In genomic region chr7:117458977-117459583, GRCh38 we compare ENCODE assay signal across 9 cellular contexts. TPM values are rescaled to one million over a fixed set of nuclear protein-coding genes. Genes with fewer than 3 reads are reported as not detected.
DNase-seq lines count a peak whose midpoint lies in the region; ATAC-seq, FAIRE-seq and TF ChIP-seq lines count a peak whose summit lies in the region.
"Had no signal": no experiment of that assay in that cellular context is flagged by ENCODE, and none has a peak within 500 bp of the region (broad histone marks: within the 10 kb centered on the region; RNA-seq: fewer than 3 reads in every experiment).

No MANE protein-coding gene starts in this region.

- FAIRE-seq in K562 (lab: Jason Lieb, UNC) = peak; percentile 74

- no peaks in the 10 kb centered on the region for H3K27me3 Mint-ChIP-seq in activated CD8-positive, alpha-beta T cell treated with anti-CD3 and anti-CD28 coated beads for 36 hours
- no peaks in the 10 kb centered on the region for H3K27me3 Mint-ChIP-seq in activated CD8-positive, alpha-beta T cell treated with anti-CD3 and anti-CD28 coated beads, Interleukin-2, amount 10 ng/mL, durations not matched to agents 7 days and 5 days (ENCODE audit: low read depth)
- H3K27me3 Mint-ChIP-seq: activated naive CD8-positive, alpha-beta T cell treated with anti-CD3 and anti-CD28 coated beads, Interleukin-2, amount 10 ng/mL, durations not matched to agents 7 days and 5 days had no signal

- no TSS peak for BruUV-seq in K562 (replicated peaks; lab: Mats Ljungman, UMichigan)

- no peak overlapping the region for H4K8ac ChIP-seq in mesenchymal stem cell (ENCODE audit: low read length)

- WGBS in K562 (ENCODE audit: insufficient coverage, low coverage, missing lambda C conversion rate) = 3% methylated on average over 3 of the region's 3 CpGs
- WGBS in mesenchymal stem cell = no CpG with 5 or more reads among the region's 3 CpGs

- no peak overlapping the region for H3K9ac ChIP-seq in K562 (ENCODE audit: insufficient read depth in 1 of 2, low read depth in 2 of 2, low read length in 2 of 2)
- no peak overlapping the region for H3K9ac ChIP-seq in mesenchymal stem cell (ENCODE audit: low read length)

- H2BK120ac ChIP-seq in mesenchymal stem cell (ENCODE audit: low read depth, low read length) = no peak overlapping the region

- in situ Hi-C loops in K562 (cut with MboI) = no loop called here

- H3K9me3 ChIP-seq in K562 (replicated peaks; ENCODE audit: control insufficient read depth, insufficient read depth, low read depth, low read length) = no peaks in the 10 kb centered on the region
- H3K9me3 ChIP-seq in mesenchymal stem cell (ENCODE audit: control insufficient read depth, low read length) = no peaks in the 10 kb centered on the region

- TF ChIP-seq POLR2A in K562 (conservative IDR thresholded peaks at IDR 0.05) = no peak

- no peak for TF ChIP-seq EP300 in K562 (IDR thresholded peaks at IDR 0.05; ENCODE audit: low read length)

- H3K4ac ChIP-seq in mesenchymal stem cell (ENCODE audit: low read depth in 1 of 2, low read length in 2 of 2) = no peak overlapping the region

- POLR2A ChIA-PET in activated CD8-positive, alpha-beta T cell treated with anti-CD3 and anti-CD28 coated beads for 36 hours (lab: Charles Lee) = no interaction called here
- POLR2A ChIA-PET in activated CD8-positive, alpha-beta T cell treated with anti-CD3 and anti-CD28 coated beads, Interleukin-2, amount 10 ng/mL, durations not matched to agents 7 days and 5 days (lab: Charles Lee) = no interaction called here
- POLR2A ChIA-PET in K562 (lab: Yijun Ruan, JAX) = no interaction called here

- no peaks in the 10 kb centered on the region for H3K4me1 Mint-ChIP-seq in activated CD8-positive, alpha-beta T cell treated with anti-CD3 and anti-CD28 coated beads for 36 hours (ENCODE audit: low read depth)
- H3K4me1 Mint-ChIP-seq in activated CD8-positive, alpha-beta T cell treated with anti-CD3 and anti-CD28 coated beads, Interleukin-2, amount 10 ng/mL, durations not matched to agents 7 days and 5 days (ENCODE audit: low read depth) = no peaks in the 10 kb centered on the region
- H3K4me1 Mint-ChIP-seq: activated naive CD8-positive, alpha-beta T cell treated with anti-CD3 and anti-CD28 coated beads, Interleukin-2, amount 10 ng/mL, durations not matched to agents 7 days and 5 days had no signal

- intact Hi-C loops in activated CD8-positive, alpha-beta T cell treated with anti-CD3 and anti-CD28 coated beads for 36 hours (cut with micrococcal nuclease) = loop anchor here (5.0 kb wide), 1 partner anchor 258 kb away; no protein-coding TSS in a partner anchor
- intact Hi-C loops in K562 (cut with micrococcal nuclease) = loop anchor here (2.0 to 5.0 kb wide), 4 partner anchors 258 to 738 kb away; no protein-coding TSS in a partner anchor

- no peaks in the 10 kb centered on the region for H3K36me3 ChIP-seq in K562 (ENCODE audit: control insufficient read depth, insufficient read depth, low read length)
- no peaks in the 10 kb centered on the region for H3K36me3 ChIP-seq in mesenchymal stem cell (ENCODE audit: control insufficient read depth in 1 of 2, insufficient read depth in 2 of 2, low read depth in 1 of 2, low read length in 2 of 2)

- H4K91ac ChIP-seq in mesenchymal stem cell (ENCODE audit: low read length) = no peak overlapping the region

- ATAC-seq in activated CD8-positive, alpha-beta T cell treated with anti-CD3 and anti-CD28 coated beads for 36 hours = no peak
- ATAC-seq in activated CD8-positive, alpha-beta T cell treated with anti-CD3 and anti-CD28 coated beads, Interleukin-2, amount 10 ng/mL, durations not matched to agents 7 days and 5 days = no peak
- ATAC-seq in K562 (peak; percentile 76), GM21528 (IDR thresholded peaks at IDR 0.05; ENCODE audit: low FRiP score, unreplicated experiment) (no peak), HG02798 (IDR thresholded peaks at IDR 0.05; ENCODE audit: poor library complexity, unreplicated experiment) (no peak)

- no peaks in the 10 kb centered on the region for H3K9me1 ChIP-seq in K562 (ENCODE audit: control insufficient read depth, insufficient read depth, low read length)

- H2BK5ac ChIP-seq in mesenchymal stem cell (ENCODE audit: low read depth, low read length, poor library complexity, severe bottlenecking) = no peak overlapping the region

- H3K4me3 ChIP-seq in K562 (no peak overlapping the region), mesenchymal stem cell (ENCODE audit: insufficient read depth in 1 of 2, low read depth in 1 of 2, low read length in 2 of 2) (no peak overlapping the region)

- no peak overlapping the region for H3K27ac Mint-ChIP-seq in activated CD8-positive, alpha-beta T cell treated with anti-CD3 and anti-CD28 coated beads for 36 hours
- no peak overlapping the region for H3K27ac Mint-ChIP-seq in activated CD8-positive, alpha-beta T cell treated with anti-CD3 and anti-CD28 coated beads, Interleukin-2, amount 10 ng/mL, durations not matched to agents 7 days and 5 days
- H3K27ac Mint-ChIP-seq: activated naive CD8-positive, alpha-beta T cell treated with anti-CD3 and anti-CD28 coated beads, Interleukin-2, amount 10 ng/mL, durations not matched to agents 7 days and 5 days had no signal

- H3K79me1 ChIP-seq in mesenchymal stem cell (replicated peaks; ENCODE audit: low read length, poor library complexity, severe bottlenecking) = no peaks in the 10 kb centered on the region

- H3K79me2 ChIP-seq in K562 (ENCODE audit: control insufficient read depth, insufficient read depth, low read length) = no peaks in the 10 kb centered on the region

- H3K23ac ChIP-seq in mesenchymal stem cell (ENCODE audit: low read length in 2 of 2) = no peak overlapping the region

- no peaks in the 10 kb centered on the region for H3K4me1 ChIP-seq in K562 (replicated peaks in 1 of 2; ENCODE audit: control insufficient read depth in 2 of 2, insufficient read depth in 2 of 2, low read length in 2 of 2)
- no peaks in the 10 kb centered on the region for H3K4me1 ChIP-seq in mesenchymal stem cell (ENCODE audit: control insufficient read depth, insufficient read depth, low read depth, low read length)

- DNase-seq in activated CD8-positive, alpha-beta T cell treated with anti-CD3 and anti-CD28 coated beads for 36 hours = no peak
- DNase-seq in activated CD8-positive, alpha-beta T cell treated with anti-CD3 and anti-CD28 coated beads, Interleukin-2, amount 10 ng/mL, durations not matched to agents 7 days and 5 days = no peak
- peak; percentile 1 for DNase-seq in NCI-H1048 (lab: John Stamatoyannopoulos, UW)
- DNase-seq in K562 (ENCODE audit: extremely low read depth in 1 of 4, low spot score in 3 of 4) = peak in 3 of 4 experiments; percentile 38 to 39 (median 39)
- peak; percentile 49 for DNase-seq in mesenchymal stem cell
- no peak for DNase-seq in MV-4-11 (lab: John Stamatoyannopoulos, UW)
- DNase-seq: activated naive CD8-positive, alpha-beta T cell treated with anti-CD3 and anti-CD28 coated beads, Interleukin-2, amount 10 ng/mL, durations not matched to agents 7 days and 5 days had no signal

- H3K14ac ChIP-seq in mesenchymal stem cell (ENCODE audit: low read length in 2 of 2) = no peak overlapping the region

- H3K36me3 Mint-ChIP-seq in activated CD8-positive, alpha-beta T cell treated with anti-CD3 and anti-CD28 coated beads for 36 hours (ENCODE audit: low read depth) = no peaks in the 10 kb centered on the region
- H3K36me3 Mint-ChIP-seq in activated CD8-positive, alpha-beta T cell treated with anti-CD3 and anti-CD28 coated beads, Interleukin-2, amount 10 ng/mL, durations not matched to agents 7 days and 5 days (ENCODE audit: low read depth) = no peaks in the 10 kb centered on the region
- H3K36me3 Mint-ChIP-seq: activated naive CD8-positive, alpha-beta T cell treated with anti-CD3 and anti-CD28 coated beads, Interleukin-2, amount 10 ng/mL, durations not matched to agents 7 days and 5 days had no signal

- H3K4me2 ChIP-seq in K562 (ENCODE audit: insufficient read depth, low read length) (no peak overlapping the region), mesenchymal stem cell (ENCODE audit: low read length, poor library complexity, severe bottlenecking) (no peak overlapping the region)

- H2BK12ac ChIP-seq in mesenchymal stem cell (ENCODE audit: low read length in 2 of 2) = no peak overlapping the region

- TF ChIP-seq CTCF in activated CD8-positive, alpha-beta T cell treated with anti-CD3 and anti-CD28 coated beads for 36 hours (IDR thresholded peaks at IDR 0.05) = peak; percentile 56
- peak; percentile 41 to 67 (median 46); a peak in 4 of 6 replicates for TF ChIP-seq CTCF in K562 (IDR thresholded peaks at IDR 0.05 in 2 of 3, conservative IDR thresholded peaks at IDR 0.05 in 1 of 3; ENCODE audit: insufficient read depth in 2 of 3, low read depth in 1 of 3, low read length in 3 of 3)

- H3K27me3 ChIP-seq in K562 (ENCODE audit: control insufficient read depth in 2 of 2, insufficient read depth in 2 of 2, low read length in 2 of 2) (no peaks in the 10 kb centered on the region), mesenchymal stem cell (ENCODE audit: control insufficient read depth in 1 of 2, insufficient read depth in 1 of 2, low read length in 2 of 2) (no peaks in the 10 kb centered on the region)

- TF ChIP-seq RAD21 in K562 (CRISPR knock-in tag; conservative IDR thresholded peaks at IDR 0.05 in 1 of 2, IDR thresholded peaks at IDR 0.05 in 1 of 2) = peak; percentile 75 to 76

- CTCF ChIA-PET in activated CD8-positive, alpha-beta T cell treated with anti-CD3 and anti-CD28 coated beads for 36 hours (lab: Charles Lee) = interaction anchor here (1.1 to 1.2 kb wide), 3 partner anchors 11 to 257 kb away, joined by 3 to 5 read pairs (median 3); no protein-coding TSS in a partner anchor
- CTCF ChIA-PET in activated CD8-positive, alpha-beta T cell treated with anti-CD3 and anti-CD28 coated beads, Interleukin-2, amount 10 ng/mL, durations not matched to agents 7 days and 5 days (lab: Charles Lee) = interaction anchor here (1.1 to 1.5 kb wide), 4 partner anchors 11 to 284 kb away, joined by 3 to 4 read pairs (median 3); no protein-coding TSS in a partner anchor
- CTCF ChIA-PET in K562 (lab: Yijun Ruan, JAX; ENCODE audit: low intra/inter-chr PET ratio) = interaction anchor here (0.6 to 1.8 kb wide), 4 partner anchors 257 to 1679 kb away, joined by 3 to 15 read pairs (median 6); no protein-coding TSS in a partner anchor

- no peaks in the 10 kb centered on the region for H3K9me3 Mint-ChIP-seq in activated CD8-positive, alpha-beta T cell treated with anti-CD3 and anti-CD28 coated beads for 36 hours
- peaks cover 5% of the 10 kb centered on the region for H3K9me3 Mint-ChIP-seq in activated CD8-positive, alpha-beta T cell treated with anti-CD3 and anti-CD28 coated beads, Interleukin-2, amount 10 ng/mL, durations not matched to agents 7 days and 5 days (ENCODE audit: insufficient read depth)

- H2AFZ ChIP-seq in K562 (ENCODE audit: low read depth, low read length) (no peak overlapping the region), mesenchymal stem cell (ENCODE audit: low read depth, low read length) (no peak overlapping the region)

- H4K20me1 ChIP-seq in K562 (replicated peaks; ENCODE audit: control insufficient read depth, insufficient read depth, low read length) = no peaks in the 10 kb centered on the region

- no peak overlapping the region for H2AK5ac ChIP-seq in mesenchymal stem cell (ENCODE audit: low read length, severe bottlenecking)

- H3K4me3 Mint-ChIP-seq in activated CD8-positive, alpha-beta T cell treated with anti-CD3 and anti-CD28 coated beads for 36 hours = no peak overlapping the region
- H3K4me3 Mint-ChIP-seq in activated CD8-positive, alpha-beta T cell treated with anti-CD3 and anti-CD28 coated beads, Interleukin-2, amount 10 ng/mL, durations not matched to agents 7 days and 5 days = no peak overlapping the region
- H3K4me3 Mint-ChIP-seq: activated naive CD8-positive, alpha-beta T cell treated with anti-CD3 and anti-CD28 coated beads, Interleukin-2, amount 10 ng/mL, durations not matched to agents 7 days and 5 days had no signal

- H3K27ac ChIP-seq in K562 (ENCODE audit: extremely low read depth, low read depth, low read length) (no peak overlapping the region), mesenchymal stem cell (ENCODE audit: low read length, poor library complexity, severe bottlenecking) (no peak overlapping the region)

- no peak overlapping the region for H3K18ac ChIP-seq in mesenchymal stem cell (ENCODE audit: low read depth in 1 of 2, low read length in 2 of 2)

- H2BK15ac ChIP-seq in mesenchymal stem cell (ENCODE audit: low read depth, poor library complexity, severe bottlenecking) = no peak overlapping the region

RNA-seq across cellular contexts. Expression of gene CFTR, which starts 20.7 kb away (rescaled TPM):
- not detected for total RNA-seq in activated CD8-positive, alpha-beta T cell treated with anti-CD3 and anti-CD28 coated beads for 36 hours
- total RNA-seq in activated CD8-positive, alpha-beta T cell treated with anti-CD3 and anti-CD28 coated beads, Interleukin-2, amount 10 ng/mL, durations not matched to agents 7 days and 5 days = not detected
- total RNA-seq in K562 (2011; cell fraction: chromatin; rRNA removed; ENCODE audit: low replicate concordance) = not detected in 2 replicates
- not detected in 2 replicates for total RNA-seq in K562 (2011; cell fraction: nucleolus; rRNA removed)
- not detected in 2 replicates for total RNA-seq in K562 (2011; cell fraction: nucleoplasm; rRNA removed)
- total RNA-seq in K562 (2014; rRNA removed) (not detected in 2 replicates), K562 (2014; rRNA removed; fragmentation: Illumina TruSeq; extraction: Trizol) (not detected in 2 replicates), K562 (2015; rRNA removed; fragmentation: Illumina TruSeq; extraction: Trizol) (not detected in 2 replicates), K562 (2021) (0.07 and 0.20 TPM in 2 replicates)
- polyA plus RNA-seq in K562 (2011; rRNA removed) (0.01 TPM in 1 of 2 replicates, not detected in the other), K562 (2014; fragmentation: Illumina TruSeq; extraction: Trizol) (not detected in 2 replicates), K562 (2014; fragmentation: Nextera tagmentation; extraction: Ambion mirVana) (not detected), K562 (2014; rRNA removed) (not detected in 2 replicates)
- not detected in 2 replicates for polyA plus RNA-seq in K562 (2011; cell fraction: cytosol; rRNA removed)
- not detected in 2 replicates for polyA plus RNA-seq in K562 (2011; cell fraction: nucleus; rRNA removed)
- polyA plus RNA-seq in K562 (2012) = 0.24 TPM in 1 of 2 replicates, not detected in the other
- not detected in 2 replicates for polyA minus RNA-seq in K562 (2011; rRNA and poly(A)+ RNA removed)
- not detected in 2 replicates for polyA minus RNA-seq in K562 (2011; cell fraction: cytosol; rRNA and poly(A)+ RNA removed)
- polyA minus RNA-seq in K562 (2011; cell fraction: nucleus; rRNA and poly(A)+ RNA removed) = not detected in 2 replicates
- 0.79 TPM for polyA plus RNA-seq in mesenchymal stem cell (2013, experiment 1 of 2)
- polyA plus RNA-seq in mesenchymal stem cell (2013, experiment 2 of 2) = 0.90 TPM
- total RNA-seq: activated naive CD8-positive, alpha-beta T cell treated with anti-CD3 and anti-CD28 coated beads, Interleukin-2, amount 10 ng/mL, durations not matched to agents 7 days and 5 days had no signal

RNA-seq across cellular contexts. Expression of gene ASZ1, which starts 31.8 kb away (rescaled TPM):
- total RNA-seq in activated CD8-positive, alpha-beta T cell treated with anti-CD3 and anti-CD28 coated beads for 36 hours = not detected
- total RNA-seq in activated CD8-positive, alpha-beta T cell treated with anti-CD3 and anti-CD28 coated beads, Interleukin-2, amount 10 ng/mL, durations not matched to agents 7 days and 5 days = not detected
- not detected in 2 replicates for total RNA-seq in K562 (2011; cell fraction: chromatin; rRNA removed; ENCODE audit: low replicate concordance)
- total RNA-seq in K562 (2011; cell fraction: nucleolus; rRNA removed) = not detected in 2 replicates
- not detected in 2 replicates for total RNA-seq in K562 (2011; cell fraction: nucleoplasm; rRNA removed)
- total RNA-seq in K562 (2014; rRNA removed) (0.16 TPM in 1 of 2 replicates, not detected in the other), K562 (2014; rRNA removed; fragmentation: Illumina TruSeq; extraction: Trizol) (not detected in 2 replicates), K562 (2015; rRNA removed; fragmentation: Illumina TruSeq; extraction: Trizol) (not detected in 2 replicates), K562 (2021) (not detected in 2 replicates)
- polyA plus RNA-seq in K562 (2011; rRNA removed) (not detected in 2 replicates), K562 (2014; fragmentation: Illumina TruSeq; extraction: Trizol) (not detected in 2 replicates), K562 (2014; fragmentation: Nextera tagmentation; extraction: Ambion mirVana) (not detected), K562 (2014; rRNA removed) (not detected in 2 replicates)
- polyA plus RNA-seq in K562 (2011; cell fraction: cytosol; rRNA removed) = not detected in 2 replicates
- polyA plus RNA-seq in K562 (2011; cell fraction: nucleus; rRNA removed) = not detected in 2 replicates
- 0.04 TPM in 1 of 2 replicates, not detected in the other for polyA plus RNA-seq in K562 (2012)
- polyA minus RNA-seq in K562 (2011; rRNA and poly(A)+ RNA removed) = not detected in 2 replicates
- polyA minus RNA-seq in K562 (2011; cell fraction: cytosol; rRNA and poly(A)+ RNA removed) = not detected in 2 replicates
- not detected in 2 replicates for polyA minus RNA-seq in K562 (2011; cell fraction: nucleus; rRNA and poly(A)+ RNA removed)
- not detected for polyA plus RNA-seq in mesenchymal stem cell (2013, experiment 1 of 2)
- polyA plus RNA-seq in mesenchymal stem cell (2013, experiment 2 of 2) = not detected
- total RNA-seq: activated naive CD8-positive, alpha-beta T cell treated with anti-CD3 and anti-CD28 coated beads, Interleukin-2, amount 10 ng/mL, durations not matched to agents 7 days and 5 days had no signal

Comparison
In these comparisons a context has a peak if more than half of its experiments do, and no peak if none do; other contexts are left out.
1. DNase-seq: peak in NCI-H1048 (single experiment), K562 (3 of 4) and mesenchymal stem cell (single experiment); none in activated CD8-positive, alpha-beta T cell treated with anti-CD3 and anti-CD28 coated beads for 36 hours (single experiment), activated CD8-positive, alpha-beta T cell treated with anti-CD3 and anti-CD28 coated beads, Interleukin-2, amount 10 ng/mL, durations not matched to agents 7 days and 5 days (single experiment) and MV-4-11 (single experiment).